In the genomic region with DNA sequence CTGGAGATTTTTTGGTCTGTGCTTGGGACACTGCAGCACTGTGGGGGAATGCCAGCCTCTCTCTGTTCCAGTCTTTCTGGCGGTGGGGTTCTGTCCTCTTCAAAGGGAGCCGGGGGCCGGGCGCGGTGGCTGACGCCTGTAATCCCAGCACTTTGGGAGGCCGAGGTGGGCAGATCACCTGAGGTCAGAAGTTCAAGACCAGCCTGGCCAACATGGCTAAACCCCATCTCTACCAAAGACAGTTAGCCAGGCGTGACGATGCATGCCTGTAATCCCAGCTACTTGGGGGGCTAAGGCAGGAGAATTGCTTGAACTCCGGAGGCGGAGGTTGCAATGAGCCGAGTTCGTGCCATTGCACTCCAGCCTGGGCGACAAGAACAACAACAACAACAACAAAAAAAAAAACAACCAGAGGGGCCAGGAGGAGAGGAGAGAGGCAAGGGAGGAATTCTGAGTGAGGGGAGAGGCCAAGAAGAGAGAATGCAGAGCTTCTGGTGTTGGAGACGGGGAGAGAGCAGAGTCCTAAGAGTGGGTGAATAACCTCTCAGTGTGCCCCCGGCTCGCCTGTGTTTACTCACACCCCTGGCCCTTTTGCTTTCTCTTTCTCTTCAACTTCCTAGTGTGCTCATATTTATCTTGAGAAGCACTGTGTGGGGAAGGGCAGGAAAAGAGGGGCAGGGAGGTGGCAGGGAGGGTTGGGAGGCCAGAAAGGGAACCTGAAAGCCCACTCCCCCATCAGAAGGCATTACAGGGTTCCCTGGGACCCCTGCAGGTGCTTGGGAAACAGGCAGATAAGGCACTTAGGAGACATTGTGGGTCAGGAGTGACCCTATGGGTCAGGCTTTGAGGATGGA, we compare ENCODE assay signal across 1 cellular context.
TF ChIP-seq lines count a peak whose summit lies in the region.

No MANE protein-coding gene starts in this region.

TF ChIP-seq in H1, 55 proteins besides CTCF, POLR2A, EP300 and RAD21:
- no peak for TF ChIP-seq TAF1 (IDR thresholded peaks at IDR 0.05; ENCODE audit: low read depth, low read length)
- no peak for TF ChIP-seq RXRA (IDR thresholded peaks at IDR 0.05; ENCODE audit: insufficient read depth, low read depth, low read length)
- no peak for TF ChIP-seq TBP (IDR thresholded peaks at IDR 0.05; ENCODE audit: low read depth, low read length)
- no peak for TF ChIP-seq CHD1 (IDR thresholded peaks at IDR 0.05; ENCODE audit: low read depth, low read length)
- TF ChIP-seq FOSL1 (IDR thresholded peaks at IDR 0.05; ENCODE audit: insufficient read depth, low read depth, low read length): no peak
- TF ChIP-seq TAF7 (optimal IDR thresholded peaks at IDR 0.05; ENCODE audit: borderline replicate concordance, low read depth, low read length): no peak
- no peak for TF ChIP-seq SIX5 (IDR thresholded peaks at IDR 0.05; ENCODE audit: low read depth, low read length)
- TF ChIP-seq ZNF274 (IDR thresholded peaks at IDR 0.05; ENCODE audit: borderline replicate concordance, extremely low read depth, low read length): no peak
- TF ChIP-seq SP4 (IDR thresholded peaks at IDR 0.05; ENCODE audit: low read length): no peak
- TF ChIP-seq RFX5 (IDR thresholded peaks at IDR 0.05; ENCODE audit: borderline replicate concordance, low read depth, low read length): no peak
